ENCODE assay signal across 34 cellular contexts in the genomic region with DNA sequence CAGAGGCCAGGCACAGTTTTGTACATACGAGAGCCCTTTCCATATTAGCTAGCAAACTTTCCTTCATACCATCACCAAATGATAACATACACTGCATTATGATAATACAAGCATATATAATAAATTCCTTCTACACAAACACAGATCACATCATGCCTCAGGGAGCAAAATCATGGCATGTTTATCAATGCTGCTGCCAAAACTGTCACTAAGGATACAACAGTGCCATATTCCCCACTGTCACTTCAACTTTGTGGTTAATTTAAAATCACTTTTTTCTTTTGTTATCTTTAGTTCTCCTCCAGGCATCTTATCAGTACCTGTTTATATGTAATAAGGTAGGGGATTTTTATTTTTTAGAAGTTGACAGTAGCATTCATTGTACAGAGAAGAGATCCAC.
"Had no signal": no experiment of that assay in that cellular context is flagged by ENCODE, and none has a peak within 500 bp of the region (broad histone marks: within the 10 kb centered on the region; RNA-seq: fewer than 3 reads in every experiment).

No MANE protein-coding gene starts in this region.

- DNase-seq: Karpas-422, Kasumi-1, KG1, MM.1S, MV-4-11, NCI-H1048, NCI-H1092, NCI-H1092 treated with DMSO at 0.1 percent for 48 hours, NCI-H1105, NCI-H1105 treated with DMSO at 0.1 percent for 48 hours, NCI-H1417, NCI-H1417 treated with DMSO at 0.1 percent for 48 hours, NCI-H1436, NCI-H1436 treated with DMSO at 0.1 percent for 48 hours, NCI-H146, NCI-H1694, NCI-H1694 treated with DMSO at 0.1 percent for 48 hours, NCI-H187, NCI-H187 treated with DMSO at 0.1 percent for 48 hours, NCI-H1930, NCI-H2029, NCI-H2029 treated with DMSO at 0.1 percent for 48 hours, NCI-H2081, NCI-H2081 treated with DMSO at 0.1 percent for 48 hours, NCI-H2107, NCI-H2171, NCI-H2171 treated with DMSO at 0.1 percent for 48 hours, NCI-H2227 treated with DMSO at 0.1 percent for 48 hours, NCI-H226, NCI-H345, NCI-H446, NCI-H446 treated with DMSO at 0.1 percent for 48 hours had no signal

- H3K4me3 ChIP-seq: MG63 had no signal

- H3K36me3 ChIP-seq: MG63 had no signal

- H3K9ac ChIP-seq: KMS-11 had no signal

- H3K27ac ChIP-seq: KMS-11 had no signal

- H3K9me3 ChIP-seq: MG63 had no signal

- H3K27me3 ChIP-seq: MG63 had no signal

- H3K4me2 ChIP-seq: KMS-11 had no signal
